Comparison of ENCODE assay signal across 13 cellular contexts in genomic region chr1:20110679-20111078, GRCh38. TPM values are rescaled to one million over a fixed set of nuclear protein-coding genes. Genes with fewer than 3 reads are reported as not detected.
DNase-seq lines count a peak whose midpoint lies in the region; ATAC-seq, FAIRE-seq and TF ChIP-seq lines count a peak whose summit lies in the region.
"Had no signal": no experiment of that assay in that cellular context is flagged by ENCODE, and none has a peak within 500 bp of the region (broad histone marks: within the 10 kb centered on the region; RNA-seq: fewer than 3 reads in every experiment).

No MANE protein-coding gene starts in this region.

- no peak overlapping the region for H2BK5ac ChIP-seq in IMR-90 (ENCODE audit: low read depth, low read length, poor library complexity, severe bottlenecking)

- TF ChIP-seq POLR2A in IMR-90 (IDR thresholded peaks at IDR 0.05; ENCODE audit: low read depth, low read length) (no peak), breast epithelium (IDR thresholded peaks at IDR 0.05) (no peak)

- no peak overlapping the region for H4K8ac ChIP-seq in IMR-90 (ENCODE audit: low read depth in 2 of 2, low read length in 2 of 2)

- H4K20me1 ChIP-seq in IMR-90 (ENCODE audit: insufficient read depth, low read length) = no peaks in the 10 kb centered on the region
- no peaks in the 10 kb centered on the region for H4K20me1 ChIP-seq in hepatocyte (ENCODE audit: insufficient read depth, poor library complexity, severe bottlenecking)

- peak; percentile 61 for DNase-seq in IMR-90
- peak in 1 of 2 donors; percentile 65 for DNase-seq in breast epithelium (ENCODE audit: low spot score in 2 of 2)
- DNase-seq in islet precursor cell = peak; percentile 84
- peak; percentile 83 for DNase-seq in urothelium cell line (ENCODE audit: low spot score)
- no peak for DNase-seq in hepatocyte (ENCODE audit: low spot score)
- no peak for DNase-seq in activated effector memory CD4-positive, alpha-beta T cell treated with anti-CD3 and anti-CD28 coated beads, Interleukin-2, amount 50 U/mL, for 16 hours
- DNase-seq: activated CD4-positive, alpha-beta T cell treated with anti-CD3 and anti-CD28 coated beads, Interleukin-2, amount 50 U/mL, for 48 hours; activated gamma-delta T cell; DMS153; NCI-H1092; NCI-H748 treated with DMSO at 0.1 percent for 48 hours had no signal

- H2BK15ac ChIP-seq in IMR-90 (ENCODE audit: low read depth, low read length) = no peak overlapping the region

- no peak for TF ChIP-seq RAD21 in IMR-90 (IDR thresholded peaks at IDR 0.05; ENCODE audit: low read length)

- no peak overlapping the region for H3K18ac ChIP-seq in IMR-90 (ENCODE audit: low read depth, low read length)

- no peaks in the 10 kb centered on the region for H3K79me1 ChIP-seq in IMR-90 (ENCODE audit: low read depth in 1 of 2, low read length in 2 of 2)

- no peak overlapping the region for H3K23ac ChIP-seq in IMR-90 (ENCODE audit: low read depth, low read length)

- no peak overlapping the region for H4K5ac ChIP-seq in IMR-90 (ENCODE audit: low read depth, low read length)

- H3K27me3 ChIP-seq in IMR-90 (ENCODE audit: control insufficient read depth, insufficient read depth, low read length) (peaks cover 37% of the 10 kb centered on the region), breast epithelium (no peaks in the 10 kb centered on the region), hepatocyte (no peaks in the 10 kb centered on the region)

- H3K27ac ChIP-seq in IMR-90 (ENCODE audit: insufficient read depth, low read length) (no peak overlapping the region), breast epithelium (peak overlapping the region; percentile 44 to 78), hepatocyte (no peak overlapping the region)

- no peak overlapping the region for H3K14ac ChIP-seq in IMR-90 (replicated peaks; ENCODE audit: low read depth, low read length)

- no peak overlapping the region for H4K91ac ChIP-seq in IMR-90 (ENCODE audit: insufficient read depth, low read depth, low read length)

- TF ChIP-seq CTCF in IMR-90 (conservative IDR thresholded peaks at IDR 0.05; ENCODE audit: low read depth, low read length) (no peak), breast epithelium (IDR thresholded peaks at IDR 0.05) (no peak), hepatocyte (IDR thresholded peaks at IDR 0.05; ENCODE audit: poor library complexity) (no peak)

- H3K79me2 ChIP-seq in hepatocyte = no peaks in the 10 kb centered on the region

- H3K4me2 ChIP-seq in IMR-90 (ENCODE audit: low read depth, low read length) (no peak overlapping the region), hepatocyte (no peak overlapping the region)

- BruUV-seq in IMR-90 (replicated peaks; lab: Mats Ljungman, UMichigan) = no TSS peak

- dilution Hi-C loops in IMR-90 (cut with HindIII; ENCODE audit: low sequenced_read_pairs, unreplicated experiment) = no loop called here

- H3K9me3 ChIP-seq in IMR-90 (ENCODE audit: control insufficient read depth, insufficient read depth, low read length) (no peaks in the 10 kb centered on the region), breast epithelium (no peaks in the 10 kb centered on the region), hepatocyte (ENCODE audit: low read depth) (no peaks in the 10 kb centered on the region)

- CTCF ChIA-PET in IMR-90 (lab: Yijun Ruan, JAX) = no interaction called here

- H3K4me1 ChIP-seq in IMR-90 (ENCODE audit: control insufficient read depth, insufficient read depth, low read length) (no peaks in the 10 kb centered on the region), breast epithelium (no peaks in the 10 kb centered on the region), hepatocyte (ENCODE audit: insufficient read depth) (peaks cover 5% of the 10 kb centered on the region)

- ATAC-seq in IMR-90 (ENCODE audit: low read depth) (0 out of 2 replicates have a peak, but pooled peaks have one; percentile 11), HG03039 (IDR thresholded peaks at IDR 0.05; ENCODE audit: unreplicated experiment) (no peak)

- POLR2A ChIA-PET in IMR-90 (lab: Charles Lee; ENCODE audit: unreplicated experiment) = no interaction called here

- no peaks in the 10 kb centered on the region for H3K9me1 ChIP-seq in IMR-90 (ENCODE audit: insufficient read depth, low read length)

- H2BK120ac ChIP-seq in IMR-90 (ENCODE audit: low read depth, low read length) = no peak overlapping the region

- H2AK5ac ChIP-seq in IMR-90 (ENCODE audit: low read depth, low read length) = no peak overlapping the region

- in situ Hi-C loops in IMR-90 (cut with MboI; ENCODE audit: low sequenced_read_pairs) = no loop called here

- WGBS in IMR-90 (ENCODE audit: extremely low coverage in 2 of 2, insufficient read length in 1 of 2), 2 experiments = 71% methylated on average over 5 of the region's 12 CpGs; no CpG with 5 or more reads in 1 of the 2 experiments
- 77% methylated on average over 12 of the region's 12 CpGs for WGBS in hepatocyte (ENCODE audit: low lambda C conversion rate, missing lambda C conversion rate)

- H3K4ac ChIP-seq in IMR-90 (ENCODE audit: low read depth, low read length) = no peak overlapping the region

- no peak overlapping the region for H2AK9ac ChIP-seq in IMR-90 (replicated peaks; ENCODE audit: low read depth, low read length, poor library complexity)

- no peak overlapping the region for H2BK20ac ChIP-seq in IMR-90 (ENCODE audit: low read depth, low read length)

- FAIRE-seq in urothelium cell line (lab: Jason Lieb, UNC) = peak; percentile 62

- H3K9ac ChIP-seq in IMR-90 (ENCODE audit: low read depth, low read length) = no peak overlapping the region

- intact Hi-C loops in IMR-90 (cut with micrococcal nuclease) (no loop called here), breast epithelium (cut with DNase I; ENCODE audit: low total_unique reads) (no loop called here)

- H2AFZ ChIP-seq in IMR-90 (replicated peaks; ENCODE audit: low read length, poor library complexity) (no peak overlapping the region), hepatocyte (no peak overlapping the region)

- no peak overlapping the region for H3K56ac ChIP-seq in IMR-90 (ENCODE audit: extremely low read depth, insufficient read depth, low read length)

- H3K36me3 ChIP-seq in IMR-90 (ENCODE audit: control insufficient read depth, insufficient read depth, low read length) (no peaks in the 10 kb centered on the region), breast epithelium (no peaks in the 10 kb centered on the region), hepatocyte (replicated peaks; ENCODE audit: insufficient read depth, low read depth) (no peaks in the 10 kb centered on the region)

- no peaks in the 10 kb centered on the region for H3K9me2 ChIP-seq in hepatocyte (replicated peaks; ENCODE audit: insufficient read depth)

- no peak overlapping the region for H3K4me3 ChIP-seq in IMR-90 (ENCODE audit: insufficient read depth, low read depth, low read length)
- no peak overlapping the region for H3K4me3 ChIP-seq in breast epithelium
- no peak overlapping the region for H3K4me3 ChIP-seq in hepatocyte

TF ChIP-seq in IMR-90, 13 proteins besides CTCF, POLR2A, EP300 and RAD21:
- peak; percentile 5; the same call in 1 of the 2 replicates for TF ChIP-seq BHLHE40 (IDR thresholded peaks at IDR 0.05; ENCODE audit: low read depth, low read length)
- no peak for TF ChIP-seq FOS (IDR thresholded peaks at IDR 0.05; ENCODE audit: low read depth, low read length)
TF ChIP-seq in IMR-90: peak in this region for 1.

RNA-seq across cellular contexts. Expression of gene PLA2G2D, which starts 8.7 kb away (rescaled TPM):
- total RNA-seq in IMR-90 (2012; rRNA removed) = not detected in 2 replicates
- polyA plus RNA-seq in IMR-90 (2012; rRNA removed) = not detected in 2 replicates
- not detected in 2 replicates for polyA plus RNA-seq in IMR-90 (2012; cell fraction: cytosol; rRNA removed)
- polyA plus RNA-seq in IMR-90 (2012; cell fraction: nucleus; rRNA removed; ENCODE audit: low replicate concordance) = not detected in 2 replicates
- total RNA-seq in breast epithelium = under 1 TPM in 1 of 3 donors, not detected in 2; 0.44 TPM
- total RNA-seq in hepatocyte = not detected in 2 replicates
- not detected in 2 replicates for polyA plus RNA-seq in hepatocyte

RNA-seq across cellular contexts. Expression of gene PLA2G2F, which starts 28.4 kb away (rescaled TPM):
- not detected in 2 replicates for total RNA-seq in IMR-90 (2012; rRNA removed)
- not detected in 2 replicates for polyA plus RNA-seq in IMR-90 (2012; rRNA removed)
- not detected in 2 replicates for polyA plus RNA-seq in IMR-90 (2012; cell fraction: cytosol; rRNA removed)
- polyA plus RNA-seq in IMR-90 (2012; cell fraction: nucleus; rRNA removed; ENCODE audit: low replicate concordance) = not detected in 2 replicates
- not detected for total RNA-seq in breast epithelium
- not detected in 2 replicates for total RNA-seq in hepatocyte
- polyA plus RNA-seq in hepatocyte = not detected in 2 replicates
- polyA plus RNA-seq: liver had no signal

RNA-seq across cellular contexts. Expression of gene PLA2G5, which starts 40.7 kb away (rescaled TPM):
- total RNA-seq in IMR-90 (2012; rRNA removed) (not detected in 2 replicates), breast epithelium (1 to 10 TPM in 2 of 3 donors, under 1 TPM in 1; 0.88 to 9.4 (median 1.3) TPM), hepatocyte (10.5 and 24.9 TPM in 2 replicates)
- polyA plus RNA-seq in IMR-90 (2012; rRNA removed) (not detected in 2 replicates), hepatocyte (29.4 and 40.7 TPM in 2 replicates)
- 0.07 and 0.15 TPM in 2 replicates for polyA plus RNA-seq in IMR-90 (2012; cell fraction: cytosol; rRNA removed)
- polyA plus RNA-seq in IMR-90 (2012; cell fraction: nucleus; rRNA removed; ENCODE audit: low replicate concordance) = not detected in 2 replicates

Comparison
In these comparisons a context has a peak if more than half of its experiments do, and no peak if none do; other contexts are left out.
1. DNase-seq: peak in IMR-90 (single experiment), islet precursor cell (single experiment) and urothelium cell line (single experiment); none in hepatocyte (single experiment) and activated effector memory CD4-positive, alpha-beta T cell treated with anti-CD3 and anti-CD28 coated beads, Interleukin-2, amount 50 U/mL, for 16 hours (single experiment).
2. H3K27ac ChIP-seq: peak in breast epithelium (2 of 2); none in IMR-90 (single experiment) and hepatocyte (single experiment).